Comparison of ENCODE assay signal across 34 cellular contexts in genomic region chr17:58262149-58262548, GRCh38. TPM values are rescaled to one million over a fixed set of nuclear protein-coding genes. Genes with fewer than 3 reads are reported as not detected.
"Had no signal": no experiment of that assay in that cellular context is flagged by ENCODE, and none has a peak within 500 bp of the region (broad histone marks: within the 10 kb centered on the region; RNA-seq: fewer than 3 reads in every experiment).

No MANE protein-coding gene starts in this region.

- FAIRE-seq: islet of Langerhans, kidney had no signal

- H3K4me2 ChIP-seq: neural progenitor cell, smooth muscle cell had no signal

- H3K4me3 Mint-ChIP-seq: immature natural killer cell; memory B cell; naive B cell; natural killer cell; nephron progenitor cell; neural progenitor cell; stimulated activated memory B cell treated with anti-CD40 and anti-IgM and Interleukin-4, amounts not matched to agents 10 μg/mL and 1 μg/mL and 100 μg/mL, for 72 hours; stimulated activated naive CD8-positive, alpha-beta T cell treated with anti-CD3 and anti-CD28 coated beads, Interleukin-15, amount 100 ng/mL, for 72 hours had no signal

- H3K4me3 ChIP-seq: heart left ventricle, left lung, neural progenitor cell, psoas muscle, right lobe of liver, smooth muscle cell, transverse colon, upper lobe of left lung, vagina had no signal

- H3K36me3 ChIP-seq: heart left ventricle, left lung, neural progenitor cell, neutrophil, right lobe of liver, transverse colon, upper lobe of left lung, vagina had no signal

- H3K27me3 ChIP-seq: right lobe of liver, upper lobe of left lung, vagina had no signal

- H3K79me2 ChIP-seq: parathyroid adenoma had no signal

- H2AFZ ChIP-seq: neural progenitor cell, parathyroid adenoma had no signal

- H3K9ac ChIP-seq: neural progenitor cell, parathyroid adenoma had no signal

- H3K36me3 Mint-ChIP-seq: immature natural killer cell, memory B cell, natural killer cell, neural progenitor cell had no signal

- H3K4me1 ChIP-seq: heart left ventricle, left lung, neural progenitor cell, parathyroid adenoma, psoas muscle, right lobe of liver, transverse colon, upper lobe of left lung, vagina had no signal

- H3K27ac Mint-ChIP-seq: immature natural killer cell; memory B cell; naive B cell; natural killer cell; nephron progenitor cell; neural progenitor cell; stimulated activated memory B cell treated with anti-CD40 and anti-IgM and Interleukin-4, amounts not matched to agents 10 μg/mL and 1 μg/mL and 100 μg/mL, for 72 hours; stimulated activated naive CD8-positive, alpha-beta T cell treated with anti-CD3 and anti-CD28 coated beads, Interleukin-15, amount 100 ng/mL, for 72 hours had no signal

- H3K9me3 ChIP-seq: heart left ventricle, left lung, neutrophil, psoas muscle, right lobe of liver, transverse colon, upper lobe of left lung, vagina had no signal

- DNase-seq: hypothalamus; immature natural killer cell; kidney; left colon; left lung; naive B cell; natural killer cell; nephron progenitor cell; occipital lobe; psoas muscle; right lobe of liver; stimulated activated CD4-positive, alpha-beta T cell treated with anti-CD3 and anti-CD28 coated beads, Interleukin-12 subunit alpha, Interleukin-12 subunit beta, amount 100 ng/mL, for 4 hours; stimulated activated CD4-positive, alpha-beta T cell treated with anti-CD3 and anti-CD28 coated beads, Interleukin-4, amount 100 ng/mL, for 24 hours; stimulated activated CD8-positive, alpha-beta memory T cell treated with anti-CD3 and anti-CD28 coated beads, Interleukin-4, amount 100 ng/mL, for 48 hours; stimulated activated naive CD4-positive, alpha-beta T cell treated with Interleukin-2 at 50 U/mL for 16 hours; stimulated activated naive CD8-positive, alpha-beta T cell treated with anti-CD3 and anti-CD28 coated beads, Interleukin-15, amount 100 ng/mL, for 72 hours; substantia nigra; transverse colon; upper lobe of left lung had no signal

- ATAC-seq: heart left ventricle; left colon; left lung; natural killer cell; psoas muscle; right lobe of liver; stimulated activated memory B cell treated with anti-CD40 and anti-IgM and Interleukin-4, amounts not matched to agents 10 μg/mL and 1 μg/mL and 100 μg/mL, for 72 hours; stimulated activated naive CD8-positive, alpha-beta T cell treated with anti-CD3 and anti-CD28 coated beads, Interleukin-15, amount 100 ng/mL, for 72 hours had no signal

- H3K4me1 Mint-ChIP-seq: immature natural killer cell; memory B cell; naive B cell; natural killer cell; nephron progenitor cell; neural progenitor cell; stimulated activated memory B cell treated with anti-CD40 and anti-IgM and Interleukin-4, amounts not matched to agents 10 μg/mL and 1 μg/mL and 100 μg/mL, for 72 hours; stimulated activated naive CD8-positive, alpha-beta T cell treated with anti-CD3 and anti-CD28 coated beads, Interleukin-15, amount 100 ng/mL, for 72 hours had no signal

- H3K9me3 Mint-ChIP-seq: memory B cell; naive B cell; natural killer cell; stimulated activated memory B cell treated with anti-CD40 and anti-IgM and Interleukin-4, amounts not matched to agents 10 μg/mL and 1 μg/mL and 100 μg/mL, for 72 hours; stimulated activated naive CD8-positive, alpha-beta T cell treated with anti-CD3 and anti-CD28 coated beads, Interleukin-15, amount 100 ng/mL, for 72 hours had no signal

- H3K27ac ChIP-seq: heart left ventricle, left lung, neural progenitor cell, neutrophil, parathyroid adenoma, psoas muscle, right lobe of liver, transverse colon, upper lobe of left lung, vagina had no signal

RNA-seq across cellular contexts. Expression of gene MPO, which starts 18.6 kb away (rescaled TPM):
- total RNA-seq: lung microvascular endothelial cell, occipital lobe, osteocyte, smooth muscle cell, transverse colon, vagina had no signal
- polyA plus RNA-seq: immature natural killer cell had no signal

RNA-seq across cellular contexts. Expression of gene LPO, which starts 23.8 kb away (rescaled TPM):
- total RNA-seq: heart left ventricle, kidney, left colon, lung microvascular endothelial cell, mononuclear cell, natural killer cell, occipital lobe, osteocyte, posterior vena cava, psoas muscle, right lobe of liver, skeletal muscle tissue, transverse colon, upper lobe of left lung, urinary bladder, vagina had no signal
- polyA plus RNA-seq: heart left ventricle, urinary bladder had no signal
